In the genomic region with DNA sequence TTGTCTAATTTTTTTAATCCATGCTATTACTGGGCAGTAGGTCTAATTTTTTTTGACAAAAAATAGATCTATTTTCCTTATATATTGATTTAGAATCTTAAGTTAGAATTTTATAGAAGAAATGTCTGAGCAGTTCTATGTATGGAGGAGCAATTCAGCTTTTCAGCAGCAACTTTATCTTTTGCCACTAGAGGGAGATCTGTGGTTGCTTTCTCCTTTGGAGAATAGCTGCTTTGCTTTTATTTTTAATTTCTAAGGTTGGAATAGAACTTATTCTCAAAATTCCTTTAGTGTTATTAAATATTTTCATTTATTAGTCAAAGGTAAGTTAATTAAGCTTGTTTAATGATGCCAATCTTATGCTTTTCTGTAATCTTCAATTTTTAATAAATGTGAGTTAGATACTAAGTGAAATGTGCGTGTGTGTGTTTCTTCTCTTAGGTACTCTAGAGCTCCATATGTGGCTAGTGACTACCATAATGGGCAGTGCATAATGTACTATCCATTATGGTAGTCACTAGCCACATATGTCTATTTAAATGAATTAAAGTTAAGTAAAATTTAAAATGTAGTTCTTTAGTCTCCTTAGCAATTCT, we compare ENCODE assay signal across 9 cellular contexts. TPM values are rescaled to one million over a fixed set of nuclear protein-coding genes. Genes with fewer than 3 reads are reported as not detected.
DNase-seq lines count a peak whose midpoint lies in the region; ATAC-seq, FAIRE-seq and TF ChIP-seq lines count a peak whose summit lies in the region.
"Had no signal": no experiment of that assay in that cellular context is flagged by ENCODE, and none has a peak within 500 bp of the region (broad histone marks: within the 10 kb centered on the region; RNA-seq: fewer than 3 reads in every experiment).

No MANE protein-coding gene starts in this region.

- 91 to 100% (median 95%) methylated on average over 1 of the region's 1 CpG for WGBS in adrenal gland, 4 donors

- no peak for TF ChIP-seq POLR2A in adrenal gland (IDR thresholded peaks at IDR 0.05)

- no peak overlapping the region for H3K27ac ChIP-seq in DOHH2 (ENCODE audit: low read depth, low read length)
- H3K27ac ChIP-seq in adrenal gland = no peak overlapping the region
- H3K27ac ChIP-seq: skin epidermis had no signal

- no peaks in the 10 kb centered on the region for H4K20me1 ChIP-seq in DOHH2 (ENCODE audit: control insufficient read depth, insufficient read depth, low read depth, low read length)

- no peaks in the 10 kb centered on the region for H3K79me2 ChIP-seq in DOHH2 (ENCODE audit: control insufficient read depth, low read length)

- H3K9me3 ChIP-seq in DOHH2 (ENCODE audit: control insufficient read depth, insufficient read depth, low read length) = no peaks in the 10 kb centered on the region
- H3K9me3 ChIP-seq in adrenal gland (replicated peaks in 1 of 3) = no peaks in the 10 kb centered on the region

- H3K4me3 ChIP-seq in DOHH2 (ENCODE audit: low read length) = no peak overlapping the region
- no peak overlapping the region for H3K4me3 ChIP-seq in adrenal gland
- H3K4me3 ChIP-seq: skin epidermis had no signal

- peak; percentile 30 for FAIRE-seq in islet of Langerhans (lab: Jason Lieb, UNC)
- no peak for FAIRE-seq in urothelium cell line (lab: Jason Lieb, UNC)

- intact Hi-C loops in adrenal gland (cut with DNase I) = no loop called here

- TF ChIP-seq CTCF in DOHH2 (IDR thresholded peaks at IDR 0.05; ENCODE audit: low read depth, low read length, poor library complexity, severe bottlenecking) (peak; percentile 42), adrenal gland (IDR thresholded peaks at IDR 0.05) (peak; percentile 39 to 89 (median 52))

- H3K9me2 ChIP-seq in DOHH2 (replicated peaks; ENCODE audit: control insufficient read depth, low read length) = no peaks in the 10 kb centered on the region

- ATAC-seq in GM19023 (IDR thresholded peaks at IDR 0.05; ENCODE audit: unreplicated experiment) = no peak

- DNase-seq in GM19240 (ENCODE audit: insufficient read length, low spot score) (peak; percentile 2), KG1 (lab: John Stamatoyannopoulos, UW) (peak; percentile 0), adrenal gland (no peak), urothelium cell line (ENCODE audit: low spot score) (peak; percentile 2), occipital lobe (lab: John Stamatoyannopoulos, UW) (no peak)

- H3F3A ChIP-seq in DOHH2 (ENCODE audit: control insufficient read depth, insufficient read depth) = no peaks in the 10 kb centered on the region

- H3K4me1 ChIP-seq in DOHH2 (ENCODE audit: control insufficient read depth, low read length) = no peaks in the 10 kb centered on the region
- no peaks in the 10 kb centered on the region for H3K4me1 ChIP-seq in adrenal gland (replicated peaks in 1 of 2)

- peaks cover 4% of the 10 kb centered on the region for H3K36me3 ChIP-seq in DOHH2 (ENCODE audit: control insufficient read depth, low read length)
- H3K36me3 ChIP-seq in adrenal gland (replicated peaks in 1 of 2) = peaks cover 0 to 9% of the 10 kb centered on the region in 2 donors

- H3K27me3 ChIP-seq in DOHH2 (ENCODE audit: control insufficient read depth, low read length) (no peaks in the 10 kb centered on the region), adrenal gland (peaks cover 6% of the 10 kb centered on the region)

- H3K4me2 ChIP-seq in DOHH2 (ENCODE audit: low read length) = no peak overlapping the region

RNA-seq across cellular contexts. Expression of a gene that starts 29.3 kb away (rescaled TPM):
- total RNA-seq in adrenal gland (10 to 100 TPM; 16.7 to 28.2 (median 21.0) TPM), occipital lobe (88.1 TPM)
- polyA plus RNA-seq in adrenal gland = 10 to 100 TPM in 2 of 3 donors, 1 to 10 TPM in 1; 8.6 to 23.6 (median 15.9) TPM

RNA-seq across cellular contexts. Expression of a gene that starts 38.8 kb away (rescaled TPM):
- 10 to 100 TPM in 2 of 8 donors, 1 to 10 TPM in 6; 5.3 to 51.0 (median 8.8) TPM for total RNA-seq in adrenal gland
- 10 to 100 TPM in 1 of 3 donors, 1 to 10 TPM in 2; 3.6 to 11.3 (median 8.4) TPM for polyA plus RNA-seq in adrenal gland
- 12.3 TPM for total RNA-seq in occipital lobe

RNA-seq across cellular contexts. Expression of a gene that starts 59.1 kb away (rescaled TPM):
- not detected for total RNA-seq in adrenal gland
- polyA plus RNA-seq in adrenal gland = not detected
- not detected for total RNA-seq in occipital lobe

Comparison
In these comparisons a context has a peak if more than half of its experiments do, and no peak if none do; other contexts are left out.
1. DNase-seq: peak in GM19240 (single experiment), KG1 (single experiment) and urothelium cell line (single experiment); none in adrenal gland (0 of 7) and occipital lobe (single experiment).